Comparison of ENCODE assay signal across 9 cellular contexts in genomic region chr2:216339456-216340279, GRCh38. TPM values are rescaled to one million over a fixed set of nuclear protein-coding genes. Genes with fewer than 3 reads are reported as not detected.
A peak's percentile ranks its signal among the peaks of the same experiment; 100 is the strongest.
DNase-seq lines count a peak whose midpoint lies in the region; ATAC-seq and TF ChIP-seq lines count a peak whose summit lies in the region.
"Had no signal": no experiment of that assay in that cellular context is flagged by ENCODE, and none has a peak within 500 bp of the region (broad histone marks: within the 10 kb centered on the region; RNA-seq: fewer than 3 reads in every experiment).

No MANE protein-coding gene starts in this region.

- DNase-seq in RWPE1 (ENCODE audit: low spot score) (peak; percentile 29), Right ventricle myocardium superior (no peak), GM19238 (ENCODE audit: insufficient read length, low spot score) (no peak), KBM-7 (no peak)

- TF ChIP-seq CTCF in RWPE1 (conservative IDR thresholded peaks at IDR 0.05; ENCODE audit: low read depth), result no peak

- H3K9ac ChIP-seq in HUES48 (ENCODE audit: low read depth, low read length) (no peak overlapping the region), skeletal muscle satellite cell (ENCODE audit: low read depth, low read length) (peak overlapping the region; percentile 52)

- in situ Hi-C loops in KBM-7 (cut with MboI; ENCODE audit: low pct_unique_long_range_greater_than_20kb, low sequenced_read_pairs), result no loop called here

- intact Hi-C loops in Right ventricle myocardium superior (cut with DNase I), result no loop called here

- H3K4me3 ChIP-seq in HUES48 (ENCODE audit: low read depth, low read length) (no peak overlapping the region), skeletal muscle satellite cell (ENCODE audit: low read length) (peak overlapping the region; percentile 29)

- peak overlapping the region; percentile 64 for H3K4me2 ChIP-seq in skeletal muscle satellite cell (ENCODE audit: low read length)

- peak overlapping the region; percentile 91 for H3K27ac ChIP-seq in HUES48 (ENCODE audit: low read depth, low read length)
- H3K27ac ChIP-seq in RWPE1, result peak overlapping the region; percentile 62

- H3K9me3 ChIP-seq in HUES48 (ENCODE audit: control insufficient read depth, insufficient read depth, low read length) (no peaks in the 10 kb centered on the region), skeletal muscle satellite cell (replicated peaks; ENCODE audit: low read length) (no peaks in the 10 kb centered on the region)

- H3K27me3 ChIP-seq in HUES48 (ENCODE audit: control insufficient read depth, insufficient read depth, low read length) (no peaks in the 10 kb centered on the region), skeletal muscle satellite cell (ENCODE audit: control insufficient read depth, insufficient read depth, low read length) (no peaks in the 10 kb centered on the region)

- POLR2A ChIA-PET in RWPE1 (lab: Yijun Ruan, JAX; ENCODE audit: low non-redundant PET), result no interaction called here

- H3K4me1 ChIP-seq in HUES48 (ENCODE audit: control insufficient read depth, insufficient read depth, low read length), result peaks cover 35% of the 10 kb centered on the region
- peaks cover 41% of the 10 kb centered on the region for H3K4me1 ChIP-seq in skeletal muscle satellite cell (ENCODE audit: control insufficient read depth, insufficient read depth, low read length)

- H3K36me3 ChIP-seq in HUES48 (ENCODE audit: control insufficient read depth, insufficient read depth, low read length), result no peaks in the 10 kb centered on the region
- H3K36me3 ChIP-seq in skeletal muscle satellite cell (ENCODE audit: insufficient read depth, low read length), result no peaks in the 10 kb centered on the region

- peak; percentile 80 for ATAC-seq in Right ventricle myocardium superior (ENCODE audit: poor library complexity)
- no peak for ATAC-seq in HG03139 (IDR thresholded peaks at IDR 0.05; ENCODE audit: unreplicated experiment)
- no peak for ATAC-seq in HG03460 (IDR thresholded peaks at IDR 0.05; ENCODE audit: unreplicated experiment)
- ATAC-seq: natural killer cell treated with Interleukin-12 subunit alpha and Interleukin-12 subunit beta and Interleukin-15 and Interleukin-18, amount 100 ng/mL, for 72 hours had no signal

- CTCF ChIA-PET in RWPE1 (lab: Yijun Ruan, JAX), result interaction anchor here (0.7 kb wide), 1 partner anchor 93 kb away, joined by 5 read pairs; no protein-coding TSS in a partner anchor

RNA-seq across cellular contexts. Expression of gene MARCHF4, which starts 32.6 kb away (rescaled TPM):
- total RNA-seq in Right ventricle myocardium superior, result not detected
- 1.3 and 2.0 TPM in 2 replicates for total RNA-seq in skeletal muscle satellite cell (2012; rRNA removed)
- total RNA-seq: natural killer cell treated with Interleukin-12 subunit alpha and Interleukin-12 subunit beta and Interleukin-15 and Interleukin-18, amount 100 ng/mL, for 72 hours had no signal
